In genomic region chr3:195398460-195398859, GRCh38 we compare ENCODE assay signal across 3 cellular contexts.
TF ChIP-seq lines count a peak whose summit lies in the region.

No MANE protein-coding gene starts in this region.

TF ChIP-seq in A549, 52 proteins besides CTCF, POLR2A, EP300 and RAD21:
- TF ChIP-seq ZC3H11A (IDR thresholded peaks at IDR 0.05), result peak; percentile 77
TF ChIP-seq in A549: peak in this region for 1; not testable (repeated sequence) for 51.

TF ChIP-seq in HEK293, 187 proteins besides CTCF, POLR2A, EP300 and RAD21 (continues in another document):
- TF ChIP-seq ZBTB8A (tag by site-specific recombination; IDR thresholded peaks at IDR 0.05) (peak; percentile 85), ZNF18 (tag by site-specific recombination; IDR thresholded peaks at IDR 0.05) (0 out of 2 replicates have a peak, but pooled peaks have one; percentile 22), ZXDB (tag by site-specific recombination; IDR thresholded peaks at IDR 0.05) (peak; percentile 67; the same call in 1 of the 2 replicates), ZNF501 (tag by site-specific recombination; IDR thresholded peaks at IDR 0.05) (peak; percentile 51; the same call in 1 of the 2 replicates), AEBP2 (tag by site-specific recombination; IDR thresholded peaks at IDR 0.05; ENCODE audit: borderline replicate concordance) (0 out of 2 replicates have a peak, but pooled peaks have one; percentile 38), ZNF704 (tag by site-specific recombination; IDR thresholded peaks at IDR 0.05) (0 out of 2 replicates have a peak, but pooled peaks have one; percentile 21), ZNF433 (tag by site-specific recombination; IDR thresholded peaks at IDR 0.05; ENCODE audit: low read depth) (peak; percentile 82), ZBTB11 (tag by site-specific recombination; conservative IDR thresholded peaks at IDR 0.05; ENCODE audit: low read depth) (peak; percentile 68), ZNF202 (tag by site-specific recombination; IDR thresholded peaks at IDR 0.05; ENCODE audit: borderline replicate concordance) (peak; percentile 96; the same call in 1 of the 2 replicates), ZNF266 (tag by site-specific recombination; IDR thresholded peaks at IDR 0.05; ENCODE audit: low read depth) (peak; percentile 79; the same call in 1 of the 2 replicates), ZNF426 (tag by site-specific recombination; IDR thresholded peaks at IDR 0.05) (peak; percentile 91), OVOL3 (tag by site-specific recombination; IDR thresholded peaks at IDR 0.05) (0 out of 2 replicates have a peak, but pooled peaks have one; percentile 25)

TF ChIP-seq in HepG2, 621 proteins besides CTCF, POLR2A, EP300 and RAD21:
- TF ChIP-seq ZBTB33 (CRISPR knock-in tag; IDR thresholded peaks at IDR 0.05), result 0 out of 2 replicates have a peak, but pooled peaks have one; percentile 13
